Comparison of ENCODE assay signal across 24 cellular contexts in the genomic region with DNA sequence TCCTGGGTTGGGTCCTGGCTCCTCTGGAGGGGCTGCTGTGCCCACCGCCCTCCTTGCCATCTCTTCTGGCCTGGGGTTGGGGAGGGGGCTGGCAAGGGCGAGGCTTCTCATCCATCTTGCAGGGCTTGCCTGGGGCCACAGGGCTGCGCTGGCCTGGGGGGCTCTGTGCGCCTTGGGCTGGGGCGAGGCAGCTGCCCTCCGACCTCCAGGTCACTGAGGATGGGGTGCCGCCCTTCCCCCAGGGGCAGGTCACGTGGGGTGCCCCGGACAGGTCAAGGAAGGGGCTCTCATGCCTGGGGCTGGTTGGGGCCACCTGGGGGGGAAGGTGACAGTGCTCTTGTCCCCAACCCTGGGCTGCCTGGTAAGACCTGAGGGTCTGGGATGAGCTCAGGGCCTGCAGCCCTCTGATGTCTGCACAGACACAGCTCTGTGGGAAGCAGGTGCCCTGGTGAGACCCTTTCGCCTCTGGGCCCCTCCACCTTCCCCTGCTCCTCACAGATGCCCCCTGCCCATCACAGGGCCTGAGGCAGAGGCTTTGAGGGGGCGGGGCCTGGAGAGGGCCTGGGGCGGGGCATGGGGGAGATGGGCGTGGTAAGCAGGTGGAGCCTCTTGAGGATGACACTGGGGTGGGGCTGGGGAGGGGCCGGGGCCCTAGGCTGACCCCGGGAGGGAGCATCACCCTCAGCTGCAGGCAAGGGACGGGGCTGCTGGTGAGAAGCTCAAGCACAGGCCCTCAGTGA. TPM values are rescaled to one million over a fixed set of nuclear protein-coding genes. Genes with fewer than 3 reads are reported as not detected.
DNase-seq lines count a peak whose midpoint lies in the region; ATAC-seq and TF ChIP-seq lines count a peak whose summit lies in the region.
"Had no signal": no experiment of that assay in that cellular context is flagged by ENCODE, and none has a peak within 500 bp of the region (broad histone marks: within the 10 kb centered on the region; RNA-seq: fewer than 3 reads in every experiment).

No MANE protein-coding gene starts in this region.

- no peaks in the 10 kb centered on the region for H3K36me3 Mint-ChIP-seq in activated naive CD8-positive, alpha-beta T cell treated with anti-CD3 and anti-CD28 coated beads, Interleukin-2, amount 10 ng/mL, durations not matched to agents 7 days and 5 days
- H3K36me3 Mint-ChIP-seq in activated naive CD8-positive, alpha-beta T cell treated with anti-CD3 and anti-CD28 coated beads for 36 hours = no peaks in the 10 kb centered on the region
- no peaks in the 10 kb centered on the region for H3K36me3 Mint-ChIP-seq in T-helper 2 cell treated with Interferon-gamma antibody and Interleukin-4, amounts not matched to agents 5 μg/mL and 100 μg/mL, for 36 hours (ENCODE audit: low read depth)
- H3K36me3 Mint-ChIP-seq: CD8-positive, alpha-beta memory T cell; stimulated activated naive B cell treated with anti-CD40 and anti-IgM and Interleukin-4, amounts not matched to agents 10 μg/mL and 1 μg/mL and 100 μg/mL, for 72 hours had no signal

- H3K27me3 ChIP-seq in Peyer's patch (no peaks in the 10 kb centered on the region), thoracic aorta (replicated peaks; ENCODE audit: insufficient read depth) (no peaks in the 10 kb centered on the region)

- H3K9me3 ChIP-seq in Peyer's patch (peaks cover 0 to 16% (median 0%) of the 10 kb centered on the region in 4 donors), thoracic aorta (no peaks in the 10 kb centered on the region)
- H3K9me3 ChIP-seq: HAP-1, upper lobe of left lung had no signal

- DNase-seq in activated naive CD8-positive, alpha-beta T cell treated with anti-CD3 and anti-CD28 coated beads, Interleukin-2, amount 10 ng/mL, durations not matched to agents 7 days and 5 days = peak; percentile 31
- DNase-seq in activated naive CD8-positive, alpha-beta T cell treated with anti-CD3 and anti-CD28 coated beads for 36 hours = no peak
- peak in 2 of 3 donors; percentile 41 to 51 for DNase-seq in Peyer's patch
- DNase-seq in iPS-NIHi7 (ENCODE audit: extremely low spot score) = peak; percentile 85
- DNase-seq in thoracic aorta (ENCODE audit: low spot score) = peak; percentile 0
- no peak for DNase-seq in T-helper 2 cell treated with Interferon-gamma antibody and Interleukin-4, amounts not matched to agents 5 μg/mL and 100 μg/mL, for 36 hours (ENCODE audit: low spot score)
- DNase-seq: activated CD4-positive, alpha-beta T cell treated with anti-CD3 and anti-CD28 coated beads, Interleukin-2, amount 50 U/mL, for 4 hours; activated T-cell treated with anti-CD3 and anti-CD28 coated beads, Interleukin-2, amount 50 U/mL, for 72 hours; DMS79; effector CD8-positive, alpha-beta T cell; NCI-H1092; NCI-H2029 treated with DMSO at 0.1 percent for 48 hours; NCI-H446 treated with DMSO at 0.1 percent for 48 hours; SHP77; stimulated activated naive B cell treated with anti-CD40 and anti-IgM and Interleukin-4, amounts not matched to agents 10 μg/mL and 1 μg/mL and 100 μg/mL, for 72 hours had no signal

- TF ChIP-seq CTCF in Peyer's patch (IDR thresholded peaks at IDR 0.05) (no peak), thoracic aorta (IDR thresholded peaks at IDR 0.05) (no peak)

- POLR2A ChIA-PET in activated naive CD8-positive, alpha-beta T cell treated with anti-CD3 and anti-CD28 coated beads, Interleukin-2, amount 10 ng/mL, durations not matched to agents 7 days and 5 days (lab: Charles Lee) = interaction anchor here (3.3 kb wide), 1 partner anchor 12 kb away, joined by 8 read pairs; no protein-coding TSS in a partner anchor

- no peak for ATAC-seq in activated naive CD8-positive, alpha-beta T cell treated with anti-CD3 and anti-CD28 coated beads, Interleukin-2, amount 10 ng/mL, durations not matched to agents 7 days and 5 days (ENCODE audit: low read depth)
- ATAC-seq in thoracic aorta (ENCODE audit: insufficient number of reproducible peaks, low FRiP score, low read depth) = no peak
- no peak for ATAC-seq in HG03196 (IDR thresholded peaks at IDR 0.05; ENCODE audit: unreplicated experiment)
- ATAC-seq in HG03175 (IDR thresholded peaks at IDR 0.05; ENCODE audit: unreplicated experiment) = no peak
- ATAC-seq: activated T-cell treated with anti-CD3 and anti-CD28 coated beads, Interleukin-2, amount 50 U/mL, for 72 hours; stimulated activated naive B cell treated with anti-CD40 and anti-IgM and Interleukin-4, amounts not matched to agents 10 μg/mL and 1 μg/mL and 100 μg/mL, for 72 hours had no signal

- no peak for TF ChIP-seq POLR2A in Peyer's patch (IDR thresholded peaks at IDR 0.05)

- H3K9me3 Mint-ChIP-seq in activated naive CD8-positive, alpha-beta T cell treated with anti-CD3 and anti-CD28 coated beads, Interleukin-2, amount 10 ng/mL, durations not matched to agents 7 days and 5 days = no peaks in the 10 kb centered on the region
- H3K9me3 Mint-ChIP-seq in activated naive CD8-positive, alpha-beta T cell treated with anti-CD3 and anti-CD28 coated beads for 36 hours = no peaks in the 10 kb centered on the region
- no peaks in the 10 kb centered on the region for H3K9me3 Mint-ChIP-seq in T-helper 2 cell treated with Interferon-gamma antibody and Interleukin-4, amounts not matched to agents 5 μg/mL and 100 μg/mL, for 36 hours
- H3K9me3 Mint-ChIP-seq: activated T-cell treated with anti-CD3 and anti-CD28 coated beads, Interleukin-2, amount 50 U/mL, for 72 hours; CD8-positive, alpha-beta memory T cell; central memory CD8-positive, alpha-beta T cell; nephron had no signal

- H3K4me1 Mint-ChIP-seq in activated naive CD8-positive, alpha-beta T cell treated with anti-CD3 and anti-CD28 coated beads, Interleukin-2, amount 10 ng/mL, durations not matched to agents 7 days and 5 days = peaks cover 10% of the 10 kb centered on the region
- H3K4me1 Mint-ChIP-seq in activated naive CD8-positive, alpha-beta T cell treated with anti-CD3 and anti-CD28 coated beads for 36 hours = peaks cover 12% of the 10 kb centered on the region
- peaks cover 17% of the 10 kb centered on the region for H3K4me1 Mint-ChIP-seq in T-helper 2 cell treated with Interferon-gamma antibody and Interleukin-4, amounts not matched to agents 5 μg/mL and 100 μg/mL, for 36 hours (ENCODE audit: low read depth)

- H3K4me3 Mint-ChIP-seq in activated naive CD8-positive, alpha-beta T cell treated with anti-CD3 and anti-CD28 coated beads, Interleukin-2, amount 10 ng/mL, durations not matched to agents 7 days and 5 days = no peak overlapping the region
- no peak overlapping the region for H3K4me3 Mint-ChIP-seq in activated naive CD8-positive, alpha-beta T cell treated with anti-CD3 and anti-CD28 coated beads for 36 hours
- no peak overlapping the region for H3K4me3 Mint-ChIP-seq in T-helper 2 cell treated with Interferon-gamma antibody and Interleukin-4, amounts not matched to agents 5 μg/mL and 100 μg/mL, for 36 hours
- H3K4me3 Mint-ChIP-seq: activated T-cell treated with anti-CD3 and anti-CD28 coated beads, Interleukin-2, amount 50 U/mL, for 72 hours; CD8-positive, alpha-beta memory T cell; central memory CD8-positive, alpha-beta T cell; memory B cell; nephron; stimulated activated naive B cell treated with anti-CD40 and anti-IgM and Interleukin-4, amounts not matched to agents 10 μg/mL and 1 μg/mL and 100 μg/mL, for 72 hours had no signal

- H3K27ac Mint-ChIP-seq in activated naive CD8-positive, alpha-beta T cell treated with anti-CD3 and anti-CD28 coated beads, Interleukin-2, amount 10 ng/mL, durations not matched to agents 7 days and 5 days = no peak overlapping the region
- no peak overlapping the region for H3K27ac Mint-ChIP-seq in activated naive CD8-positive, alpha-beta T cell treated with anti-CD3 and anti-CD28 coated beads for 36 hours
- no peak overlapping the region for H3K27ac Mint-ChIP-seq in T-helper 2 cell treated with Interferon-gamma antibody and Interleukin-4, amounts not matched to agents 5 μg/mL and 100 μg/mL, for 36 hours
- H3K27ac Mint-ChIP-seq: activated T-cell treated with anti-CD3 and anti-CD28 coated beads, Interleukin-2, amount 50 U/mL, for 72 hours; memory B cell; nephron had no signal

- H3K4me3 ChIP-seq in Peyer's patch = no peak overlapping the region
- no peak overlapping the region for H3K4me3 ChIP-seq in thoracic aorta
- H3K4me3 ChIP-seq: HAP-1, upper lobe of left lung had no signal

- no peaks in the 10 kb centered on the region for H3K36me3 ChIP-seq in Peyer's patch
- no peaks in the 10 kb centered on the region for H3K36me3 ChIP-seq in thoracic aorta
- H3K36me3 ChIP-seq: HAP-1, upper lobe of left lung had no signal

- H3K4me1 ChIP-seq in Peyer's patch = peaks cover 0 to 25% (median 8%) of the 10 kb centered on the region in 4 donors
- H3K4me1 ChIP-seq in thoracic aorta (ENCODE audit: control insufficient read depth in 1 of 2, low read depth in 2 of 2) = no peaks in the 10 kb centered on the region
- H3K4me1 ChIP-seq: HAP-1 had no signal

- H3K27ac ChIP-seq in Peyer's patch (no peak overlapping the region), thoracic aorta (no peak overlapping the region)
- H3K27ac ChIP-seq: KMS-11, upper lobe of left lung had no signal

- peaks cover 2% of the 10 kb centered on the region for H3K27me3 Mint-ChIP-seq in activated naive CD8-positive, alpha-beta T cell treated with anti-CD3 and anti-CD28 coated beads, Interleukin-2, amount 10 ng/mL, durations not matched to agents 7 days and 5 days
- H3K27me3 Mint-ChIP-seq in activated naive CD8-positive, alpha-beta T cell treated with anti-CD3 and anti-CD28 coated beads for 36 hours = peaks cover 6% of the 10 kb centered on the region
- H3K27me3 Mint-ChIP-seq in T-helper 2 cell treated with Interferon-gamma antibody and Interleukin-4, amounts not matched to agents 5 μg/mL and 100 μg/mL, for 36 hours (ENCODE audit: low read depth) = peaks cover 8% of the 10 kb centered on the region

RNA-seq across cellular contexts. Expression of gene SLC9A3, which starts 17.1 kb away (rescaled TPM):
- 1 to 10 TPM; 2.0 to 2.3 TPM for total RNA-seq in activated naive CD8-positive, alpha-beta T cell treated with anti-CD3 and anti-CD28 coated beads, Interleukin-2, amount 10 ng/mL, durations not matched to agents 7 days and 5 days
- total RNA-seq in activated naive CD8-positive, alpha-beta T cell treated with anti-CD3 and anti-CD28 coated beads for 36 hours = 1 to 10 TPM; 2.1 to 2.4 TPM
- 100 to 1,000 TPM in 3 of 4 donors, 10 to 100 TPM in 1; 16.5 to 320 (median 283) TPM for total RNA-seq in Peyer's patch
- 1 to 10 TPM; 1.6 to 1.8 TPM for total RNA-seq in thoracic aorta

Comparison
In these comparisons a context has a peak if more than half of its experiments do, and no peak if none do; other contexts are left out.
1. DNase-seq: peak in activated naive CD8-positive, alpha-beta T cell treated with anti-CD3 and anti-CD28 coated beads, Interleukin-2, amount 10 ng/mL, durations not matched to agents 7 days and 5 days (single experiment), Peyer's patch (2 of 3), iPS-NIHi7 (single experiment) and thoracic aorta (single experiment); none in activated naive CD8-positive, alpha-beta T cell treated with anti-CD3 and anti-CD28 coated beads for 36 hours (single experiment) and T-helper 2 cell treated with Interferon-gamma antibody and Interleukin-4, amounts not matched to agents 5 μg/mL and 100 μg/mL, for 36 hours (single experiment).
2. RNA of gene SLC9A3, which starts 17.1 kb away (total RNA-seq): 16.5 to 320 TPM in Peyer's patch; 2.1 to 2.4 TPM in activated naive CD8-positive, alpha-beta T cell treated with anti-CD3 and anti-CD28 coated beads for 36 hours, 2.0 to 2.3 TPM in activated naive CD8-positive, alpha-beta T cell treated with anti-CD3 and anti-CD28 coated beads, Interleukin-2, amount 10 ng/mL, durations not matched to agents 7 days and 5 days and 1.6 to 1.8 TPM in thoracic aorta; every median in the first group is over 4 times any median in the second.